24 cellular contexts compared by ENCODE assay signal in genomic region chr12:759628-760027, GRCh38. TPM values are rescaled to one million over a fixed set of nuclear protein-coding genes. Genes with fewer than 3 reads are reported as not detected.
DNase-seq lines count a peak whose midpoint lies in the region; ATAC-seq, FAIRE-seq and TF ChIP-seq lines count a peak whose summit lies in the region.
"Had no signal": no experiment of that assay in that cellular context is flagged by ENCODE, and none has a peak within 500 bp of the region (broad histone marks: within the 10 kb centered on the region; RNA-seq: fewer than 3 reads in every experiment).

No MANE protein-coding gene starts in this region.

- no peaks in the 10 kb centered on the region for H3K9me3 Mint-ChIP-seq in CD4-positive, alpha-beta memory T cell
- H3K9me3 Mint-ChIP-seq in brain, result peaks cover 0 to 15% (median 2%) of the 10 kb centered on the region in 5 experiments
- H3K9me3 Mint-ChIP-seq: nephron had no signal

- TF ChIP-seq CTCF in A549 (IDR thresholded peaks at IDR 0.05) (no peak), brain (conservative IDR thresholded peaks at IDR 0.05) (no peak)

- no peak for TF ChIP-seq POLR2A in A549 (IDR thresholded peaks at IDR 0.05; ENCODE audit: low read length)

- no peak overlapping the region for H3K4me3 ChIP-seq in A549
- no peak overlapping the region for H3K4me3 ChIP-seq in CD4-positive, alpha-beta memory T cell (ENCODE audit: low read length in 2 of 2)
- H3K4me3 ChIP-seq: colonic mucosa, Peyer's patch, psoas muscle, SK-N-MC, smooth muscle cell had no signal

- H3K9me3 ChIP-seq in A549, result no peaks in the 10 kb centered on the region
- H3K9me3 ChIP-seq in CD4-positive, alpha-beta memory T cell (ENCODE audit: control insufficient read depth in 1 of 2, low read length in 2 of 2), result no peaks in the 10 kb centered on the region
- H3K9me3 ChIP-seq in T-helper 17 cell (ENCODE audit: control insufficient read depth, low read length, poor library complexity, severe bottlenecking), result no peaks in the 10 kb centered on the region
- H3K9me3 ChIP-seq: colonic mucosa, Peyer's patch, psoas muscle had no signal

- ATAC-seq in A549 (no peak), T-helper 17 cell (no peak), HG03139 (IDR thresholded peaks at IDR 0.05; ENCODE audit: unreplicated experiment) (no peak), HG03175 (IDR thresholded peaks at IDR 0.05; ENCODE audit: unreplicated experiment) (no peak)
- ATAC-seq: psoas muscle had no signal

- H3K27me3 Mint-ChIP-seq in CD4-positive, alpha-beta memory T cell, result no peaks in the 10 kb centered on the region
- no peaks in the 10 kb centered on the region for H3K27me3 Mint-ChIP-seq in T-helper 17 cell
- peaks cover 4% of the 10 kb centered on the region for H3K27me3 Mint-ChIP-seq in brain

- CTCF ChIA-PET in A549 (lab: Yijun Ruan, JAX), result interaction anchor here (0.7 to 3.6 kb wide), 4 partner anchors 8 to 184 kb away, joined by 3 to 19 read pairs (median 8); no protein-coding TSS in a partner anchor
- CTCF ChIA-PET in CD4-positive, alpha-beta memory T cell (lab: Charles Lee; ENCODE audit: partially characterized antibody), result interaction anchor here (0.8 to 3.9 kb wide), 9 partner anchors 8 to 149 kb away, joined by 3 to 31 read pairs (median 3); no protein-coding TSS in a partner anchor

- intact Hi-C loops in CD4-positive, alpha-beta memory T cell (cut with micrococcal nuclease), result loop anchor here (5.0 kb wide), 1 partner anchor 33 kb away; no protein-coding TSS in a partner anchor

- H3K36me3 ChIP-seq in CD4-positive, alpha-beta memory T cell (ENCODE audit: insufficient read depth, low read length), result no peaks in the 10 kb centered on the region
- H3K36me3 ChIP-seq: colonic mucosa had no signal

- peak overlapping the region in 7 of 8 donors; percentile 11 to 83 (median 72) for H3K4me3 Mint-ChIP-seq in CD4-positive, alpha-beta memory T cell
- peak overlapping the region; percentile 62 for H3K4me3 Mint-ChIP-seq in T-helper 17 cell
- peak overlapping the region in 4 of 5 experiments; percentile 28 to 60 (median 52) for H3K4me3 Mint-ChIP-seq in brain
- H3K4me3 Mint-ChIP-seq: nephron had no signal

- peak; percentile 49 for FAIRE-seq in A549 (lab: Jason Lieb, UNC)
- FAIRE-seq: D721Med, kidney had no signal

- 0 out of 6 replicates have a peak overlapping the region, but pooled peaks of 1 of the 2 experiments have one; percentile 1 for H3K27ac ChIP-seq in A549
- peak overlapping the region; percentile 33 for H3K27ac ChIP-seq in CD4-positive, alpha-beta memory T cell (ENCODE audit: low read depth, low read length)
- H3K27ac ChIP-seq: colonic mucosa, HL-60, Peyer's patch, psoas muscle, SK-N-MC had no signal

- H3K4me1 ChIP-seq in A549, result peaks cover 51% of the 10 kb centered on the region
- H3K4me1 ChIP-seq in CD4-positive, alpha-beta memory T cell (ENCODE audit: insufficient read depth, low read length), result peaks cover 86% of the 10 kb centered on the region

- H3K27me3 ChIP-seq in CD4-positive, alpha-beta memory T cell (ENCODE audit: insufficient read depth, low read length), result no peaks in the 10 kb centered on the region
- H3K27me3 ChIP-seq: colonic mucosa, Peyer's patch had no signal

- WGBS in A549 (ENCODE audit: missing lambda C conversion rate), result 67% methylated on average over 1 of the region's 1 CpG

- no peak for TF ChIP-seq EP300 in A549 (IDR thresholded peaks at IDR 0.05)

- no peak for TF ChIP-seq RAD21 in A549 (conservative IDR thresholded peaks at IDR 0.05 in 1 of 2, IDR thresholded peaks at IDR 0.05 in 1 of 2)

- peak overlapping the region; percentile 18 to 96 (median 80) for H3K27ac Mint-ChIP-seq in CD4-positive, alpha-beta memory T cell
- H3K27ac Mint-ChIP-seq in T-helper 17 cell (no peak overlapping the region), brain (no peak overlapping the region)
- H3K27ac Mint-ChIP-seq: nephron had no signal

- peaks cover 7 to 36% of the 10 kb centered on the region in 2 donors for H3K36me3 Mint-ChIP-seq in CD4-positive, alpha-beta memory T cell
- H3K36me3 Mint-ChIP-seq in T-helper 17 cell (ENCODE audit: low read depth), result peaks cover 6% of the 10 kb centered on the region
- H3K36me3 Mint-ChIP-seq in brain, result peaks cover 63% of the 10 kb centered on the region

- peaks cover 30 to 84% (median 56%) of the 10 kb centered on the region in 4 donors for H3K4me1 Mint-ChIP-seq in CD4-positive, alpha-beta memory T cell
- H3K4me1 Mint-ChIP-seq in T-helper 17 cell (peaks cover 43% of the 10 kb centered on the region), brain (peaks cover 75% of the 10 kb centered on the region)

- POLR2A ChIA-PET in A549 (lab: Yijun Ruan, JAX), result no interaction called here
- POLR2A ChIA-PET in CD4-positive, alpha-beta memory T cell (lab: Charles Lee; ENCODE audit: partially characterized antibody), result interaction anchor here (0.9 to 3.6 kb wide), 11 partner anchors 9 to 190 kb away, joined by 3 to 13 read pairs (median 5); partner anchors contain the start of gene RAD52

- DNase-seq in A549 (ENCODE audit: low read depth in 1 of 2, low spot score in 1 of 2) (no peak), T-helper 17 cell (no peak), medulla oblongata (ENCODE audit: extremely low spot score) (no peak), NCI-H2227 (lab: John Stamatoyannopoulos, UW; ENCODE audit: unreplicated experiment) (no peak)
- no peak for DNase-seq in CD4-positive, alpha-beta memory T cell
- DNase-seq: activated CD4-positive, alpha-beta T cell treated with anti-CD3 and anti-CD28 coated beads for 4 hours; activated effector memory CD4-positive, alpha-beta T cell treated with Interleukin-2 at 50 U/mL for 16 hours; colonic mucosa; KBM-7; kidney; mesenchymal stem cell; NCI-H1048; NCI-H2107; Peyer's patch; psoas muscle; stimulated activated CD4-positive, alpha-beta T cell treated with anti-CD3 and anti-CD28 coated beads, Interleukin-4, amount 100 ng/mL, for 4 hours had no signal

- H3K4me2 ChIP-seq in A549, result peak overlapping the region; percentile 86; the same call in 2 of the 3 replicates
- H3K4me2 ChIP-seq: smooth muscle cell had no signal

TF ChIP-seq in A549, 52 proteins besides CTCF, POLR2A, EP300 and RAD21:
- no peak for TF ChIP-seq ZFP36 (IDR thresholded peaks at IDR 0.05; ENCODE audit: borderline replicate concordance, partially characterized antibody)
- peak; percentile 82 for TF ChIP-seq KDM1A (IDR thresholded peaks at IDR 0.05; ENCODE audit: low read depth)
- TF ChIP-seq RNF2 (IDR thresholded peaks at IDR 0.05; ENCODE audit: borderline replicate concordance, low read depth), result no peak
- TF ChIP-seq CHD2 (IDR thresholded peaks at IDR 0.05; ENCODE audit: low read length, partially characterized antibody), result no peak
- TF ChIP-seq NFE2L2 (conservative IDR thresholded peaks at IDR 0.05; ENCODE audit: low read length), result no peak
- no peak for TF ChIP-seq ZSCAN20 (CRISPR knock-in tag; IDR thresholded peaks at IDR 0.05)
- TF ChIP-seq, protein P1, sequence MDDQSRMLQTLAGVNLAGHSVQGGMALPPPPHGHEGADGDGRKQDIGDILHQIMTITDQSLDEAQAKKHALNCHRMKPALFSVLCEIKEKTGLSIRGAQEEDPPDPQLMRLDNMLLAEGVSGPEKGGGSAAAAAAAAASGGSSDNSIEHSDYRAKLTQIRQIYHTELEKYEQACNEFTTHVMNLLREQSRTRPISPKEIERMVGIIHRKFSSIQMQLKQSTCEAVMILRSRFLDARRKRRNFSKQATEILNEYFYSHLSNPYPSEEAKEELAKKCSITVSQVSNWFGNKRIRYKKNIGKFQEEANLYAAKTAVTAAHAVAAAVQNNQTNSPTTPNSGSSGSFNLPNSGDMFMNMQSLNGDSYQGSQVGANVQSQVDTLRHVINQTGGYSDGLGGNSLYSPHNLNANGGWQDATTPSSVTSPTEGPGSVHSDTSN (IDR thresholded peaks at IDR 0.05), result no peak
- peak; percentile 38 for TF ChIP-seq MAFK (IDR thresholded peaks at IDR 0.05; ENCODE audit: partially characterized antibody)
- no peak for TF ChIP-seq BHLHE40 (IDR thresholded peaks at IDR 0.05; ENCODE audit: low read depth, low read length)
- no peak for TF ChIP-seq HOXA7 (CRISPR knock-in tag; IDR thresholded peaks at IDR 0.05)
- no peak for TF ChIP-seq GATA3 (IDR thresholded peaks at IDR 0.05; ENCODE audit: borderline replicate concordance)
- no peak for TF ChIP-seq HOXB13 (CRISPR knock-in tag; IDR thresholded peaks at IDR 0.05; ENCODE audit: low read depth)

RNA-seq across cellular contexts. Expression of gene WNK1, which starts 7.2 kb away (rescaled TPM):
- polyA plus RNA-seq in A549 (2011; rRNA removed), result 98.0 and 175 TPM in 2 replicates
- polyA plus RNA-seq in A549 (2012; cell fraction: cytosol; rRNA removed), result 61.5 and 98.3 TPM in 2 replicates
- 114 and 124 TPM in 2 replicates for polyA plus RNA-seq in A549 (2012; cell fraction: nucleus; rRNA removed)
- polyA plus RNA-seq in A549 (2017; fragmentation: RNase III; extraction: RNeasy Plus Mini Kit Qiagen cat#74134 plus additional on column Dnase treatment), result 83.8 to 88.4 TPM (median 87.4 TPM) in 3 replicates
- polyA minus RNA-seq in A549 (2011; rRNA and poly(A)+ RNA removed), result 625 and 790 TPM in 2 replicates
- total RNA-seq in CD4-positive, alpha-beta memory T cell, result 100 to 1,000 TPM; 192 to 194 TPM
- polyA plus RNA-seq in CD4-positive, alpha-beta memory T cell, result 10 to 100 TPM in 1 of 2 donors, 1 to 10 TPM in 1; 4.5 to 49.5 TPM
- 100 to 1,000 TPM; 215 to 220 TPM for total RNA-seq in T-helper 17 cell
- polyA plus RNA-seq in brain (ENCODE audit: insufficient read depth, low read depth, low replicate concordance), result 138 TPM

Comparison
In these comparisons a context has a peak if more than half of its experiments do, and no peak if none do; other contexts are left out.
1. H3K27ac Mint-ChIP-seq: peak in CD4-positive, alpha-beta memory T cell (7 of 7); none in T-helper 17 cell (single experiment) and brain (0 of 5).
2. Peak in every context shown above with its lines, with median percentiles within 50 percentile points of each other: H3K4me3 Mint-ChIP-seq.